In the genomic region with DNA sequence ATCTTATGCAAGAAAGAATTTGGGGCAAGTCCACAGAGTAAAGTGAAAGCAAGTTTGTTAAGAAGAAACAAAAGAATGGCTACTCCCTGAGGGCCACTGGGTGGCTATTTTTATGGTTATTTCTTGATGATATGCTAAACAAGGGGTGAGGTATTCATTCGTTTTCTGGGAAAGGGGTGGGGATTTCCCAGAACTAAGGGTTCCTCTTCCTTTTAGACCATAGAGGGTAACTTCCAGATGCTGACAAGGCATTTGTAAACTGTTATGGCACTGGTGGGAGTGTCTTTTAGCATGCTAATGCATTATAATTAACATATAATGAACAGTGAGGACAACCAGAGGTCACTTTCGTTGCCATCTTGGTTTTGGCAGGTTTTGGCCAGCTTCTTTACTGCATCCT, we compare ENCODE assay signal across 19 cellular contexts. TPM values are rescaled to one million over a fixed set of nuclear protein-coding genes. Genes with fewer than 3 reads are reported as not detected.
DNase-seq lines count a peak whose midpoint lies in the region; ATAC-seq and TF ChIP-seq lines count a peak whose summit lies in the region.
"Had no signal": no experiment of that assay in that cellular context is flagged by ENCODE, and none has a peak within 500 bp of the region (broad histone marks: within the 10 kb centered on the region; RNA-seq: fewer than 3 reads in every experiment).

No MANE protein-coding gene starts in this region.

- CTCF ChIA-PET in activated CD8-positive, alpha-beta T cell treated with anti-CD3 and anti-CD28 coated beads for 36 hours (lab: Charles Lee): no interaction called here
- CTCF ChIA-PET in activated CD8-positive, alpha-beta T cell treated with anti-CD3 and anti-CD28 coated beads, Interleukin-2, amount 10 ng/mL, durations not matched to agents 7 days and 5 days (lab: Charles Lee): no interaction called here

- peak overlapping the region; percentile 67 for H3K4me2 ChIP-seq in skeletal muscle satellite cell (ENCODE audit: low read length)
- H3K4me2 ChIP-seq: A549 had no signal

- peak; percentile 19 for DNase-seq in activated CD8-positive, alpha-beta T cell treated with anti-CD3 and anti-CD28 coated beads for 36 hours
- no peak for DNase-seq in activated CD8-positive, alpha-beta T cell treated with anti-CD3 and anti-CD28 coated beads, Interleukin-2, amount 10 ng/mL, durations not matched to agents 7 days and 5 days
- DNase-seq in HFFc6: no peak
- no peak for DNase-seq in adipocyte (ENCODE audit: low read depth)
- no peak for DNase-seq in stimulated activated CD4-positive, alpha-beta T cell treated with anti-CD3 and anti-CD28 coated beads, Interleukin-15, amount 100 ng/mL, for 24 hours
- DNase-seq: erythroblast, naive B cell, NCI-H187 treated with DMSO at 0.1 percent for 48 hours, NCI-H446, Right ventricle myocardium superior had no signal

- no peak for ATAC-seq in activated CD8-positive, alpha-beta T cell treated with anti-CD3 and anti-CD28 coated beads for 36 hours
- ATAC-seq in activated CD8-positive, alpha-beta T cell treated with anti-CD3 and anti-CD28 coated beads, Interleukin-2, amount 10 ng/mL, durations not matched to agents 7 days and 5 days: no peak
- ATAC-seq in HG03025 (IDR thresholded peaks at IDR 0.05; ENCODE audit: low FRiP score, unreplicated experiment) (no peak), HG03097 (IDR thresholded peaks at IDR 0.05; ENCODE audit: low FRiP score, unreplicated experiment) (no peak)
- ATAC-seq: A549 had no signal

- peaks cover 5% of the 10 kb centered on the region for H3K4me1 Mint-ChIP-seq in activated CD8-positive, alpha-beta T cell treated with anti-CD3 and anti-CD28 coated beads for 36 hours (ENCODE audit: low read depth)
- H3K4me1 Mint-ChIP-seq in activated CD8-positive, alpha-beta T cell treated with anti-CD3 and anti-CD28 coated beads, Interleukin-2, amount 10 ng/mL, durations not matched to agents 7 days and 5 days (ENCODE audit: low read depth): peaks cover 7% of the 10 kb centered on the region
- H3K4me1 Mint-ChIP-seq in HFFc6 (ENCODE audit: low read depth): peaks cover 18% of the 10 kb centered on the region

- no peaks in the 10 kb centered on the region for H3K9me3 ChIP-seq in adipocyte (ENCODE audit: control insufficient read depth, low read length)
- H3K9me3 ChIP-seq in skeletal muscle satellite cell (replicated peaks; ENCODE audit: low read length): no peaks in the 10 kb centered on the region
- H3K9me3 ChIP-seq: A549, MG63 had no signal

- no peak overlapping the region for H3K4me3 Mint-ChIP-seq in activated CD8-positive, alpha-beta T cell treated with anti-CD3 and anti-CD28 coated beads for 36 hours
- no peak overlapping the region for H3K4me3 Mint-ChIP-seq in activated CD8-positive, alpha-beta T cell treated with anti-CD3 and anti-CD28 coated beads, Interleukin-2, amount 10 ng/mL, durations not matched to agents 7 days and 5 days
- peak overlapping the region; percentile 78; the same call in 1 of the 2 replicates for H3K4me3 Mint-ChIP-seq in HFFc6
- H3K4me3 Mint-ChIP-seq: CD4-positive, CD25-positive, alpha-beta regulatory T cell; naive B cell; type B pancreatic cell had no signal

- H3K27me3 Mint-ChIP-seq in activated CD8-positive, alpha-beta T cell treated with anti-CD3 and anti-CD28 coated beads for 36 hours: peaks cover 2% of the 10 kb centered on the region
- peaks cover 15% of the 10 kb centered on the region for H3K27me3 Mint-ChIP-seq in activated CD8-positive, alpha-beta T cell treated with anti-CD3 and anti-CD28 coated beads, Interleukin-2, amount 10 ng/mL, durations not matched to agents 7 days and 5 days (ENCODE audit: low read depth)
- peaks cover 17% of the 10 kb centered on the region for H3K27me3 Mint-ChIP-seq in HFFc6 (ENCODE audit: insufficient read depth)

- no peaks in the 10 kb centered on the region for H3K36me3 Mint-ChIP-seq in activated CD8-positive, alpha-beta T cell treated with anti-CD3 and anti-CD28 coated beads for 36 hours (ENCODE audit: low read depth)
- H3K36me3 Mint-ChIP-seq in activated CD8-positive, alpha-beta T cell treated with anti-CD3 and anti-CD28 coated beads, Interleukin-2, amount 10 ng/mL, durations not matched to agents 7 days and 5 days (ENCODE audit: low read depth): peaks cover 4% of the 10 kb centered on the region
- no peaks in the 10 kb centered on the region for H3K36me3 Mint-ChIP-seq in HFFc6 (ENCODE audit: low read depth)
- H3K36me3 Mint-ChIP-seq: CD4-positive, CD25-positive, alpha-beta regulatory T cell; naive B cell; type B pancreatic cell had no signal

- no peak overlapping the region for H3K27ac Mint-ChIP-seq in activated CD8-positive, alpha-beta T cell treated with anti-CD3 and anti-CD28 coated beads for 36 hours
- no peak overlapping the region for H3K27ac Mint-ChIP-seq in activated CD8-positive, alpha-beta T cell treated with anti-CD3 and anti-CD28 coated beads, Interleukin-2, amount 10 ng/mL, durations not matched to agents 7 days and 5 days
- peak overlapping the region; percentile 55 for H3K27ac Mint-ChIP-seq in HFFc6
- H3K27ac Mint-ChIP-seq: naive B cell, progenitor cell of endocrine pancreas, type B pancreatic cell had no signal

- no peaks in the 10 kb centered on the region for H3K36me3 ChIP-seq in adipocyte (ENCODE audit: control insufficient read depth, insufficient read depth, low read length, severe bottlenecking)
- H3K36me3 ChIP-seq in skeletal muscle satellite cell (ENCODE audit: insufficient read depth, low read length): no peaks in the 10 kb centered on the region
- H3K36me3 ChIP-seq: MG63 had no signal

- POLR2A ChIA-PET in activated CD8-positive, alpha-beta T cell treated with anti-CD3 and anti-CD28 coated beads for 36 hours (lab: Charles Lee): no interaction called here
- POLR2A ChIA-PET in activated CD8-positive, alpha-beta T cell treated with anti-CD3 and anti-CD28 coated beads, Interleukin-2, amount 10 ng/mL, durations not matched to agents 7 days and 5 days (lab: Charles Lee): no interaction called here

- H3K27me3 ChIP-seq in adipocyte (replicated peaks; ENCODE audit: control insufficient read depth, insufficient read depth, low read length) (no peaks in the 10 kb centered on the region), skeletal muscle satellite cell (ENCODE audit: control insufficient read depth, insufficient read depth, low read length) (peaks cover 31% of the 10 kb centered on the region)
- H3K27me3 ChIP-seq: MG63 had no signal

- H3K9ac ChIP-seq in adipocyte (ENCODE audit: low read length) (peak overlapping the region; percentile 57), skeletal muscle satellite cell (ENCODE audit: low read depth, low read length) (no peak overlapping the region)

- H3K4me3 ChIP-seq in adipocyte (ENCODE audit: low read length): peak overlapping the region; percentile 69
- no peak overlapping the region for H3K4me3 ChIP-seq in skeletal muscle satellite cell (ENCODE audit: low read length)
- H3K4me3 ChIP-seq: A549 had no signal

- H3K4me1 ChIP-seq in adipocyte (ENCODE audit: control insufficient read depth, insufficient read depth, low read length) (peaks cover 15% of the 10 kb centered on the region), skeletal muscle satellite cell (ENCODE audit: control insufficient read depth, insufficient read depth, low read length) (peaks cover 21% of the 10 kb centered on the region)
- H3K4me1 ChIP-seq: A549 had no signal

- intact Hi-C loops in activated CD8-positive, alpha-beta T cell treated with anti-CD3 and anti-CD28 coated beads for 36 hours (cut with micrococcal nuclease): no loop called here

- TF ChIP-seq CTCF in activated CD8-positive, alpha-beta T cell treated with anti-CD3 and anti-CD28 coated beads for 36 hours (IDR thresholded peaks at IDR 0.05): no peak
- TF ChIP-seq CTCF in HFFc6 (IDR thresholded peaks at IDR 0.05): no peak

- peaks cover 2% of the 10 kb centered on the region for H3K9me3 Mint-ChIP-seq in activated CD8-positive, alpha-beta T cell treated with anti-CD3 and anti-CD28 coated beads for 36 hours
- H3K9me3 Mint-ChIP-seq in activated CD8-positive, alpha-beta T cell treated with anti-CD3 and anti-CD28 coated beads, Interleukin-2, amount 10 ng/mL, durations not matched to agents 7 days and 5 days (ENCODE audit: insufficient read depth): peaks cover 6% of the 10 kb centered on the region
- H3K9me3 Mint-ChIP-seq in HFFc6: no peaks in the 10 kb centered on the region
- H3K9me3 Mint-ChIP-seq: type B pancreatic cell had no signal

RNA-seq across cellular contexts. Expression of gene IFI6, which starts 18.2 kb away (rescaled TPM):
- total RNA-seq in activated CD8-positive, alpha-beta T cell treated with anti-CD3 and anti-CD28 coated beads for 36 hours: 10 to 100 TPM; 31.6 to 32.1 TPM
- 100 to 1,000 TPM; 271 to 272 TPM for total RNA-seq in activated CD8-positive, alpha-beta T cell treated with anti-CD3 and anti-CD28 coated beads, Interleukin-2, amount 10 ng/mL, durations not matched to agents 7 days and 5 days
- 10 to 100 TPM; 16.7 to 23.8 (median 20.5) TPM for total RNA-seq in HFFc6 (2021; fragmentation: NEBNext Ultra II Directional; extraction: Animal tissue kit (Norgen Biotek cat#: 25700))
- 12.4 and 62.0 TPM in 2 replicates for total RNA-seq in skeletal muscle satellite cell (2012; rRNA removed)

RNA-seq across cellular contexts. Expression of gene FAM76A, which starts 35.6 kb away (rescaled TPM):
- 1 to 10 TPM; 6.9 to 7.9 TPM for total RNA-seq in activated CD8-positive, alpha-beta T cell treated with anti-CD3 and anti-CD28 coated beads for 36 hours
- 10 to 100 TPM; 14.6 to 17.5 TPM for total RNA-seq in activated CD8-positive, alpha-beta T cell treated with anti-CD3 and anti-CD28 coated beads, Interleukin-2, amount 10 ng/mL, durations not matched to agents 7 days and 5 days
- total RNA-seq in HFFc6 (2021; fragmentation: NEBNext Ultra II Directional; extraction: Animal tissue kit (Norgen Biotek cat#: 25700)): 1 to 10 TPM; 6.7 to 9.2 (median 7.8) TPM
- 9.6 and 11.1 TPM in 2 replicates for total RNA-seq in skeletal muscle satellite cell (2012; rRNA removed)

RNA-seq across cellular contexts. Expression of gene FGR, which starts 55.2 kb away (rescaled TPM):
- total RNA-seq in activated CD8-positive, alpha-beta T cell treated with anti-CD3 and anti-CD28 coated beads for 36 hours: under 1 TPM; 0.51 to 0.56 TPM
- total RNA-seq in activated CD8-positive, alpha-beta T cell treated with anti-CD3 and anti-CD28 coated beads, Interleukin-2, amount 10 ng/mL, durations not matched to agents 7 days and 5 days: under 1 TPM; 0.08 to 0.21 TPM
- not detected for total RNA-seq in HFFc6 (2021; fragmentation: NEBNext Ultra II Directional; extraction: Animal tissue kit (Norgen Biotek cat#: 25700))
- not detected in 2 replicates for total RNA-seq in skeletal muscle satellite cell (2012; rRNA removed)
- total RNA-seq: HT1080, progenitor cell of endocrine pancreas had no signal

Comparison
In these comparisons a context has a peak if more than half of its experiments do, and no peak if none do; other contexts are left out.
1. RNA of gene IFI6, which starts 18.2 kb away (total RNA-seq): 271 to 272 TPM in activated CD8-positive, alpha-beta T cell treated with anti-CD3 and anti-CD28 coated beads, Interleukin-2, amount 10 ng/mL, durations not matched to agents 7 days and 5 days; 31.6 to 32.1 TPM in activated CD8-positive, alpha-beta T cell treated with anti-CD3 and anti-CD28 coated beads for 36 hours and 16.7 to 23.8 TPM in HFFc6; every median in the first group is over 4 times any median in the second.